ENCODE assay signal across 8 cellular contexts in the genomic region with DNA sequence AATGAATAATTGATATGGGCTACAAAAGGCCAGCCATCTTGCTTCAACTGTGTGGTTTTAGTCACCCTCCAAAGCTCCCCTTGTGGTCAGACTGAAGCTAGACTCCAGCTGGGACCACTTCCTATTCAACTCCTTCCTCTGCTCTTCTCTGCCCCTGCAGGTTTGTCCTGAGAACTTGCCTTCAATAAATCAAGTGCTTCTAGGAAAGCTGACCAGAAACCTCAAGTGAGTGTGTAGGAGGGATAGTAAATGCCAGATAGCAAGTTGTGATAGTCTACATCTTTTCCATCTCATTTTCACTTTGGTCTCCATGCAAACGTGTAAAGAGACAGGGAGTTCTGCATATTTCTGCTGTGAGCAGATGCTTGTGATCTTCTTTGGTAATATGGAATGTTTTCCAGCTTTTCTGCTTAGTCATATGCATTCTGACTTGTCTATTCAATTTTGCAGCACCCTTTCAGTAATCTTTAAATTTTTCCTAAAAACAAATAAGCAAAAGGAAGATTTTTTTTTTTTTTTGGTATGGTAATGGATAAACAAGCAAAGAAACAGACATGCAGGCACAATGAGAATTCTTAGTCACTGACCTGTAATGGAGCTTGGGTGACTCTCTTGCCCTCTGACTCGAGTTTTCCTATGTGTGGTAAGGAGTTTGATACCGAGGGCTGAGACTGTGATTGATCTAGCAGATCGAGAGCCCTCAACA.
DNase-seq lines count a peak whose midpoint lies in the region; ATAC-seq, FAIRE-seq and TF ChIP-seq lines count a peak whose summit lies in the region.

No MANE protein-coding gene starts in this region.

- peak; percentile 35 for TF ChIP-seq CTCF in fibroblast of the aortic adventitia (IDR thresholded peaks at IDR 0.05; ENCODE audit: insufficient read depth, low read length)

- DNase-seq in A172 (ENCODE audit: low spot score), result peak; percentile 95
- DNase-seq in HCEC 1CT, result peak; percentile 95
- peak; percentile 76 for DNase-seq in RCC 7860 (ENCODE audit: low spot score)
- DNase-seq in fibroblast of the aortic adventitia (ENCODE audit: low read depth), result peak; percentile 27
- no peak for DNase-seq in ureter (ENCODE audit: low spot score)
- DNase-seq in germinal center (ENCODE audit: low spot score), result no peak
- DNase-seq in NCI-H345 treated with DMSO at 0.1 percent for 48 hours (lab: John Stamatoyannopoulos, UW; ENCODE audit: unreplicated experiment), result no peak

- no peak for ATAC-seq in GM19395 (IDR thresholded peaks at IDR 0.05; ENCODE audit: unreplicated experiment)

- no peak overlapping the region for H3K4me3 ChIP-seq in fibroblast of the aortic adventitia (ENCODE audit: low read depth, low read length)

- FAIRE-seq in RCC 7860 (lab: Jason Lieb, UNC), result peak; percentile 80

Comparison
In these comparisons a context has a peak if more than half of its experiments do, and no peak if none do; other contexts are left out.
1. DNase-seq: peak in A172 (single experiment), HCEC 1CT (single experiment), RCC 7860 (single experiment) and fibroblast of the aortic adventitia (single experiment); none in ureter (single experiment), germinal center (single experiment) and NCI-H345 treated with DMSO at 0.1 percent for 48 hours (single experiment).